30 cellular contexts compared by ENCODE assay signal in the genomic region with DNA sequence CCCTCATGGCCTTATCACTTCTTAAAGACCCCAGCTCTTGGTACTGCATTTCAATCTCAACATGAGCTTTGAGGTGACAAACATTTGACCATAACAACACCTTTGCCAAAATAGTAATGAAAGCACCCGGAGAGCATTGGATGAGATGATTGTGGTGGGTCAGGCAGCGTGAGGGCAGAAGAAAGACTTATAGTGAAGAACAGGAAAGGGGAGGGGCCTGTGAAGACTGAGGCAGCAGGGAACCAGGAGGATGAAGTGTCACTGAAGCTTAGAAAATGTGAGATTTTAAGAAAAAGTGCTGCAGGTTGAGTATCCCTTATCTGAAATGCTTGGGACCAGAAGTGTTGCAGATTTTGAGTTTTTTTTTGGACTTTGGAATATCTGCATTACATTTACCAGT.
"Had no signal": no experiment of that assay in that cellular context is flagged by ENCODE, and none has a peak within 500 bp of the region (broad histone marks: within the 10 kb centered on the region; RNA-seq: fewer than 3 reads in every experiment).

No MANE protein-coding gene starts in this region.

- H3K36me3 Mint-ChIP-seq: T-cell had no signal

- H3K4me1 ChIP-seq: SJCRH30 had no signal

- H2AFZ ChIP-seq: PC-9 had no signal

- H3K27ac Mint-ChIP-seq: T-cell had no signal

- H3K27me3 ChIP-seq: SJCRH30 had no signal

- H3K4me2 ChIP-seq: KMS-11, PC-9 had no signal

- H3K4me3 Mint-ChIP-seq: T-cell had no signal

- H3K9me3 ChIP-seq: SJCRH30 had no signal

- ATAC-seq: Panc1, Right ventricle myocardium inferior, SK-N-SH treated with all-trans-retinoic acid at 6 μM for 48 hours, T-cell had no signal

- H3K9ac ChIP-seq: KMS-11 had no signal

- H3K27ac ChIP-seq: KMS-11, PC-9, RWPE1, SJCRH30, SK-N-MC had no signal

- H3K4me3 ChIP-seq: PC-9, SJCRH30, SK-N-MC had no signal

- H3K36me3 ChIP-seq: SJCRH30 had no signal

- DNase-seq: Karpas-422, MV-4-11, NCI-H1092, NCI-H1105, NCI-H1417 treated with DMSO at 0.1 percent for 48 hours, NCI-H1436 treated with DMSO at 0.1 percent for 48 hours, NCI-H1694 treated with DMSO at 0.1 percent for 48 hours, NCI-H187 treated with DMSO at 0.1 percent for 48 hours, NCI-H2029, NCI-H2081, NCI-H2171 treated with DMSO at 0.1 percent for 48 hours, NCI-H226, NCI-H446 treated with DMSO at 0.1 percent for 48 hours, NCI-H510A, NCI-H524, NCI-H526, NCI-H69, NCI-H748 treated with DMSO at 0.1 percent for 48 hours, NCI-H82, PC-9, SHP77, SIG-M5, SJCRH30, T-cell had no signal
